In genomic region chr4:159142254-159142653, GRCh38 we compare ENCODE assay signal across 16 cellular contexts. TPM values are rescaled to one million over a fixed set of nuclear protein-coding genes. Genes with fewer than 3 reads are reported as not detected.
DNase-seq lines count a peak whose midpoint lies in the region; ATAC-seq, FAIRE-seq and TF ChIP-seq lines count a peak whose summit lies in the region.
"Had no signal": no experiment of that assay in that cellular context is flagged by ENCODE, and none has a peak within 500 bp of the region (broad histone marks: within the 10 kb centered on the region; RNA-seq: fewer than 3 reads in every experiment).

No MANE protein-coding gene starts in this region.

- DNase-seq in DMS 273 (lab: John Stamatoyannopoulos, UW; ENCODE audit: unreplicated experiment) (peak; percentile 76), DMS 273 treated with DMSO at 0.1 percent for 48 hours (lab: John Stamatoyannopoulos, UW) (no peak), NCI-H446 treated with DMSO at 0.1 percent for 48 hours (lab: John Stamatoyannopoulos, UW) (peak; percentile 76), psoas muscle (no peak), epidermal melanocyte (ENCODE audit: insufficient read length, low spot score) (no peak), mesothelial cell of epicardium (ENCODE audit: low spot score in 2 of 2, unreplicated experiment in 2 of 2) (no peak)
- DNase-seq: Calu3, kidney, NCI-H1436 treated with DMSO at 0.1 percent for 48 hours had no signal

- ATAC-seq in psoas muscle (peak; percentile 60 to 81 (median 72)), HG03280 (IDR thresholded peaks at IDR 0.05; ENCODE audit: unreplicated experiment) (no peak)
- ATAC-seq: gastroesophageal sphincter had no signal

- no peak overlapping the region for H3K4me3 Mint-ChIP-seq in mesothelial cell of epicardium
- H3K4me3 Mint-ChIP-seq: dendritic cell treated with granulocyte-macrophage colony-stimulating factor and Interleukin-4, amounts not matched to agents 40 ng/mL and 50 ng/mL, for 4 days; IgD-negative memory B cell had no signal

- peak; percentile 65 for FAIRE-seq in colon (lab: Jason Lieb, UNC)

- no peaks in the 10 kb centered on the region for H3K36me3 ChIP-seq in psoas muscle (ENCODE audit: insufficient read depth in 1 of 2, low read depth in 1 of 2)
- H3K36me3 ChIP-seq: gastroesophageal sphincter, thoracic aorta had no signal

- H3K9me3 ChIP-seq in psoas muscle, result no peaks in the 10 kb centered on the region
- H3K9me3 ChIP-seq: gastroesophageal sphincter, thoracic aorta had no signal

- 24 to 47% (median 31%) methylated on average over 2 of the region's 2 CpGs for WGBS in psoas muscle, 3 donors

- TF ChIP-seq CTCF in psoas muscle (IDR thresholded peaks at IDR 0.05) (no peak), mesothelial cell of epicardium (IDR thresholded peaks at IDR 0.05; ENCODE audit: unreplicated experiment) (no peak)

- H3K27me3 Mint-ChIP-seq in mesothelial cell of epicardium (ENCODE audit: low read depth), result no peaks in the 10 kb centered on the region
- H3K27me3 Mint-ChIP-seq: dendritic cell treated with granulocyte-macrophage colony-stimulating factor and Interleukin-4, amounts not matched to agents 40 ng/mL and 50 ng/mL, for 4 days; IgD-negative memory B cell had no signal

- H3K4me1 ChIP-seq in psoas muscle, result peaks cover 86% of the 10 kb centered on the region

- no peak overlapping the region for H3K4me3 ChIP-seq in psoas muscle
- H3K4me3 ChIP-seq: gastroesophageal sphincter, thoracic aorta had no signal

- H3K27me3 ChIP-seq in psoas muscle (ENCODE audit: insufficient read depth in 3 of 3, low read length in 2 of 3), result no peaks in the 10 kb centered on the region
- H3K27me3 ChIP-seq: gastroesophageal sphincter had no signal

- H3K27ac ChIP-seq in psoas muscle, result peak overlapping the region; percentile 46
- H3K27ac ChIP-seq: 22Rv1, thoracic aorta had no signal

- H3K9me3 Mint-ChIP-seq in mesothelial cell of epicardium, result no peaks in the 10 kb centered on the region
- H3K9me3 Mint-ChIP-seq: dendritic cell treated with granulocyte-macrophage colony-stimulating factor and Interleukin-4, amounts not matched to agents 40 ng/mL and 50 ng/mL, for 4 days; IgD-negative memory B cell had no signal

- intact Hi-C loops in psoas muscle (cut with DNase I), result loop anchor here in 1 of 2 donors (5.0 kb wide), 1 partner anchor 40 kb away; the partner anchor contains the start of gene RAPGEF2

- H3K27ac Mint-ChIP-seq in mesothelial cell of epicardium, result no peak overlapping the region
- H3K27ac Mint-ChIP-seq: dendritic cell treated with granulocyte-macrophage colony-stimulating factor and Interleukin-4, amounts not matched to agents 40 ng/mL and 50 ng/mL, for 4 days; IgD-negative memory B cell had no signal

- H3K4me1 Mint-ChIP-seq in mesothelial cell of epicardium, result peaks cover 34% of the 10 kb centered on the region

- no peaks in the 10 kb centered on the region for H3K36me3 Mint-ChIP-seq in mesothelial cell of epicardium

RNA-seq across cellular contexts. Expression of gene RAPGEF2, which starts 39.4 kb away (rescaled TPM):
- total RNA-seq in psoas muscle (10 to 100 TPM; 20.4 to 35.2 (median 22.3) TPM), mesothelial cell of epicardium (46.7 to 50.2 TPM (median 49.4 TPM) in 3 replicates)
- polyA plus RNA-seq in psoas muscle, result 10 to 100 TPM in 1 of 3 donors, 1 to 10 TPM in 2; 4.6 to 15.3 (median 6.3) TPM

Comparison
In these comparisons a context has a peak if more than half of its experiments do, and no peak if none do; other contexts are left out.
1. DNase-seq: peak in DMS 273 (single experiment) and NCI-H446 treated with DMSO at 0.1 percent for 48 hours (single experiment); none in DMS 273 treated with DMSO at 0.1 percent for 48 hours (single experiment), psoas muscle (0 of 2), epidermal melanocyte (single experiment) and mesothelial cell of epicardium (0 of 2).